In the genomic region with DNA sequence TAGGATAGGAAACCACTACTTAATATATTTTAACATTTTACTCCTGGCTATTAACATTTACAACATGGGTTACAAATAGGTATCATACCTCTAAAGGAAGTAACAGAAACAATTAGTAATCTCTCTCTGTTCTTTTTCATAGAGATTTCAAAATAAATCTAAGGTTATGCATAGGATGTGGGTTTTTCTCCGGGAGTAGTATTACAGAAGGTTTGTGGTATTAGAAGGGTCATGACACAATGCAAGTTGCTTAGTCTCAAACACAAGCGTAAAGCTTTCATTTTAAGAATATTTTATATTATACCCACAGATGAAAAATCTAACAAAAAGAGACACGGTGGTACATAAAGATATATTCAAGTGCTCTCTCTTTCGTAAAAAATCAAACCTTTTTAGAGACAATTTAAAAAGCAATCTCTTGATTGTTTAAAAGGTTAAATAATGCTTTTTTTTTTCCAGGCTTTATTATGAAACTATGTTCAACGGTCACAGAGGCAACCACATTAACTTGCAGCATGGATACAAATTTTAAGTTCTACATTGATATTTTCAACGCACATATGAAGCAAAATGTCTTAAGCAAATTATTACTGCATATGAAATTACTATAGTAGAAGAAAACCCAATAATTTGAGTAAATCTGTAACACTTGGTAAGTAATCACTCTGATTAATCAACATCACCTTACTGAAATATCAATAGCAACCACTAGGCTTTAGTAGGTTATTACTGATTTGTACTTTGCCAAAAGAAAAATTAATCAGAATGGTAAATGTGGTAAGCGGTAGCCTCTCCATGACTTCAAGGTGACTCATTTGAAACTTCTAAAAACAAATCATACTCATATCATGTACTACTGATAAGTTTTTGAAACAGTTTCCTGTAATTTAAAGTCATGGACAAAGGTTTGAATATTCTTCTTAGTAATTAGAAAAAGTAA, we compare ENCODE assay signal across 8 cellular contexts.
A peak's percentile ranks its signal among the peaks of the same experiment; 100 is the strongest.
DNase-seq lines count a peak whose midpoint lies in the region; ATAC-seq and TF ChIP-seq lines count a peak whose summit lies in the region.

No MANE protein-coding gene starts in this region.

- H3K27ac ChIP-seq in CD4-positive, alpha-beta T cell (ENCODE audit: low read depth, low read length): peak overlapping the region; percentile 23

- CTCF ChIA-PET in CD4-positive, alpha-beta T cell (lab: Charles Lee): interaction anchor here (1.0 kb wide), 2 partner anchors 98 to 274 kb away, joined by 3 to 4 read pairs; no protein-coding TSS in a partner anchor

- TF ChIP-seq CTCF in CD4-positive, alpha-beta T cell (IDR thresholded peaks at IDR 0.05): no peak

- peaks cover 3% of the 10 kb centered on the region for H3K9me3 Mint-ChIP-seq in CD4-positive, alpha-beta T cell
- peaks cover 7% of the 10 kb centered on the region for H3K9me3 Mint-ChIP-seq in activated naive CD8-positive, alpha-beta T cell treated with anti-CD3 and anti-CD28 coated beads, Interleukin-2, amount 10 ng/mL, durations not matched to agents 7 days and 5 days

- H3K27ac Mint-ChIP-seq in CD4-positive, alpha-beta T cell: peak overlapping the region; percentile 61
- H3K27ac Mint-ChIP-seq in activated naive CD8-positive, alpha-beta T cell treated with anti-CD3 and anti-CD28 coated beads, Interleukin-2, amount 10 ng/mL, durations not matched to agents 7 days and 5 days: peak overlapping the region; percentile 93

- H3K36me3 Mint-ChIP-seq in CD4-positive, alpha-beta T cell (ENCODE audit: low read depth): no peaks in the 10 kb centered on the region
- H3K36me3 Mint-ChIP-seq in activated naive CD8-positive, alpha-beta T cell treated with anti-CD3 and anti-CD28 coated beads, Interleukin-2, amount 10 ng/mL, durations not matched to agents 7 days and 5 days: peaks cover 20% of the 10 kb centered on the region

- no peaks in the 10 kb centered on the region for H3K27me3 ChIP-seq in CD4-positive, alpha-beta T cell (ENCODE audit: control insufficient read depth, insufficient read depth, low read length)

- ATAC-seq in CD4-positive, alpha-beta T cell (ENCODE audit: poor library complexity): peak; percentile 93
- ATAC-seq in GM19463 (IDR thresholded peaks at IDR 0.05; ENCODE audit: unreplicated experiment) (peak; percentile 75), HG03457 (IDR thresholded peaks at IDR 0.05; ENCODE audit: unreplicated experiment) (peak; percentile 78)
- peak; percentile 82 for ATAC-seq in activated naive CD8-positive, alpha-beta T cell treated with anti-CD3 and anti-CD28 coated beads, Interleukin-2, amount 10 ng/mL, durations not matched to agents 7 days and 5 days (ENCODE audit: low read depth)

- H3K4me1 Mint-ChIP-seq in CD4-positive, alpha-beta T cell (ENCODE audit: low read depth): peaks cover 59% of the 10 kb centered on the region
- peaks cover 38% of the 10 kb centered on the region for H3K4me1 Mint-ChIP-seq in activated naive CD8-positive, alpha-beta T cell treated with anti-CD3 and anti-CD28 coated beads, Interleukin-2, amount 10 ng/mL, durations not matched to agents 7 days and 5 days

- peak overlapping the region; percentile 34 for H3K4me3 Mint-ChIP-seq in CD4-positive, alpha-beta T cell
- H3K4me3 Mint-ChIP-seq in activated naive CD8-positive, alpha-beta T cell treated with anti-CD3 and anti-CD28 coated beads, Interleukin-2, amount 10 ng/mL, durations not matched to agents 7 days and 5 days: peak overlapping the region; percentile 81

- POLR2A ChIA-PET in CD4-positive, alpha-beta T cell (lab: Charles Lee): interaction anchor here (0.5 to 3.0 kb wide), 16 partner anchors 12 to 1640 kb away, joined by 3 to 29 read pairs (median 3); a partner anchor contains a TSS
- POLR2A ChIA-PET in activated naive CD8-positive, alpha-beta T cell treated with anti-CD3 and anti-CD28 coated beads, Interleukin-2, amount 10 ng/mL, durations not matched to agents 7 days and 5 days (lab: Charles Lee): interaction anchor here (0.6 to 3.2 kb wide), 6 partner anchors 16 to 102 kb away, joined by 3 to 47 read pairs (median 5); a partner anchor contains a TSS

- intact Hi-C loops in CD4-positive, alpha-beta T cell (cut with DNase I, micrococcal nuclease): loop anchor here (1.0 to 5.0 kb wide), 4 partner anchors 42 to 99 kb away; a partner anchor contains a TSS

- H3K9me3 ChIP-seq in CD4-positive, alpha-beta T cell (ENCODE audit: control insufficient read depth, low read length): no peaks in the 10 kb centered on the region

- H3K27me3 Mint-ChIP-seq in CD4-positive, alpha-beta T cell: no peaks in the 10 kb centered on the region
- no peaks in the 10 kb centered on the region for H3K27me3 Mint-ChIP-seq in activated naive CD8-positive, alpha-beta T cell treated with anti-CD3 and anti-CD28 coated beads, Interleukin-2, amount 10 ng/mL, durations not matched to agents 7 days and 5 days

- no peak for DNase-seq in CD4-positive, alpha-beta T cell
- no peak for DNase-seq in activated naive CD8-positive, alpha-beta T cell treated with anti-CD3 and anti-CD28 coated beads, Interleukin-2, amount 10 ng/mL, durations not matched to agents 7 days and 5 days
- DNase-seq in renal cortical epithelial cell (ENCODE audit: low read depth) (peak; percentile 6), NCI-H1092 (lab: John Stamatoyannopoulos, UW) (no peak), NCI-H2196 (lab: John Stamatoyannopoulos, UW; ENCODE audit: unreplicated experiment) (no peak), nucleus accumbens (lab: John Stamatoyannopoulos, UW) (no peak)
